Comparison of ENCODE assay signal across 21 cellular contexts in the genomic region with DNA sequence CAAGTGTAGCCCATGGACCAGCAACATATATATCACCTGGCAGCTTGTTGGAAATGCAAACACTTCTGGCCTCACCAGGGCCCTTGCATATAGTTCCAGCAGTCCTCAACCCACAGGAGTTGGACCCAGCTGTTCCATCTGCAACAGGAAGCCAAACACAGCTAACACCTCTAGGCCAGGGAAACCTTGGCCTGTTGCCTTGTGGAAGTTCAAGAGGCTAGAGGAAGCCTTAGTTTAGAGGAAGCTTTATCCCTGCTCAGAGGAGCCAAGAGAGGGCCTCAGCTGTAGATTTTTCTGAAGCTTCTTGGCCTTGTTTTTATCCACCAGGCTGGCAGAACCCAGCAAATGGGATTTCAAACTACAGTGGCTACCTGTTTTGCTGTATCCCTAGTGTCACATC. TPM values are rescaled to one million over a fixed set of nuclear protein-coding genes. Genes with fewer than 3 reads are reported as not detected.
A peak's percentile ranks its signal among the peaks of the same experiment; 100 is the strongest.
DNase-seq lines count a peak whose midpoint lies in the region; TF ChIP-seq lines count a peak whose summit lies in the region.
"Had no signal": no experiment of that assay in that cellular context is flagged by ENCODE, and none has a peak within 500 bp of the region (broad histone marks: within the 10 kb centered on the region; RNA-seq: fewer than 3 reads in every experiment).

No MANE protein-coding gene starts in this region.

- no peak overlapping the region for H3K4ac ChIP-seq in mesendoderm (ENCODE audit: low read depth, low read length)

- H3K4me1 ChIP-seq in adrenal gland (replicated peaks in 1 of 2), result peaks cover 0 to 17% of the 10 kb centered on the region in 2 donors
- peaks cover 12% of the 10 kb centered on the region for H3K4me1 ChIP-seq in mesendoderm (ENCODE audit: control insufficient read depth, low read depth, low read length)
- H3K4me1 ChIP-seq: uterus had no signal

- H2AK5ac ChIP-seq in mesendoderm (ENCODE audit: low read length), result no peak overlapping the region

- H2BK15ac ChIP-seq in mesendoderm (replicated peaks; ENCODE audit: low read depth), result no peak overlapping the region

- H3K27ac ChIP-seq in adrenal gland, result peak overlapping the region in 1 of 5 donors; percentile 36
- no peak overlapping the region for H3K27ac ChIP-seq in mesendoderm (ENCODE audit: low read depth, low read length)
- no peak overlapping the region for H3K27ac ChIP-seq in coronary artery
- H3K27ac ChIP-seq: 22Rv1, neutrophil, uterus had no signal

- H3K18ac ChIP-seq in mesendoderm (ENCODE audit: low read length), result no peak overlapping the region

- H3K9ac ChIP-seq in mesendoderm (ENCODE audit: low read length), result no peak overlapping the region

- H3K56ac ChIP-seq in mesendoderm (ENCODE audit: low read length), result peak overlapping the region; percentile 17

- no peak overlapping the region for H3K23ac ChIP-seq in mesendoderm (ENCODE audit: low read length)

- TF ChIP-seq CTCF in adrenal gland (IDR thresholded peaks at IDR 0.05) (no peak), coronary artery (IDR thresholded peaks at IDR 0.05) (no peak)

- TF ChIP-seq POLR2A in adrenal gland (IDR thresholded peaks at IDR 0.05), result no peak

- intact Hi-C loops in adrenal gland (cut with DNase I), result no loop called here

- no peak overlapping the region for H3K4me2 ChIP-seq in mesendoderm (ENCODE audit: low read length)

- H2BK120ac ChIP-seq in mesendoderm (ENCODE audit: low read depth, low read length), result no peak overlapping the region

- no peak overlapping the region for H2BK5ac ChIP-seq in mesendoderm (ENCODE audit: low read length)

- no peaks in the 10 kb centered on the region for H3K79me2 ChIP-seq in mesendoderm (ENCODE audit: control insufficient read depth, insufficient read depth, low read length)

- no peak overlapping the region for H4K8ac ChIP-seq in mesendoderm (ENCODE audit: low read depth, low read length)

- no peak overlapping the region for H3K4me3 ChIP-seq in adrenal gland
- no peak overlapping the region for H3K4me3 ChIP-seq in mesendoderm (ENCODE audit: low read length)
- no peak overlapping the region for H3K4me3 ChIP-seq in coronary artery
- H3K4me3 ChIP-seq: lung, uterus had no signal

- H3K36me3 ChIP-seq in adrenal gland (replicated peaks in 1 of 2), result no peaks in the 10 kb centered on the region
- H3K36me3 ChIP-seq in mesendoderm (ENCODE audit: control insufficient read depth, insufficient read depth, low read length), result no peaks in the 10 kb centered on the region
- H3K36me3 ChIP-seq: neutrophil, uterus had no signal

- DNase-seq in DMS79 treated with DMSO at 0.1 percent for 48 hours (lab: John Stamatoyannopoulos, UW) (peak; percentile 23), DMS79 (lab: John Stamatoyannopoulos, UW) (no peak), NCI-H2029 (lab: John Stamatoyannopoulos, UW) (peak; percentile 74), adrenal gland (peak in 5 of 7 donors; percentile 21 to 70 (median 35)), mesendoderm (no peak), T-helper 9 cell (no peak), coronary artery (ENCODE audit: low spot score) (no peak)
- no peak for DNase-seq in stimulated activated CD4-positive, alpha-beta T cell treated with anti-CD3 and anti-CD28 coated beads, Interleukin-12 subunit alpha, Interleukin-12 subunit beta, amount 100 ng/mL, for 4 hours
- DNase-seq: activated CD4-positive, alpha-beta T cell treated with anti-CD3 and anti-CD28 coated beads for 36 hours; activated CD8-positive, alpha-beta memory T cell treated with anti-CD3 and anti-CD28 coated beads, Interleukin-2, amount 10 ng/mL, durations not matched to agents 7 days and 5 days; AML-193; CD8-positive, alpha-beta memory T cell; HFFc6; NCI-H1436 treated with DMSO at 0.1 percent for 48 hours; NCI-H526 treated with DMSO at 0.1 percent for 48 hours; stimulated activated CD4-positive, alpha-beta T cell treated with anti-CD3 and anti-CD28 coated beads, Interleukin-15, amount 100 ng/mL, for 24 hours; T-cell had no signal

- no peaks in the 10 kb centered on the region for H3K79me1 ChIP-seq in mesendoderm (ENCODE audit: low read length)

- H3K27me3 ChIP-seq in adrenal gland (no peaks in the 10 kb centered on the region), mesendoderm (ENCODE audit: insufficient read depth, low read length, poor library complexity) (no peaks in the 10 kb centered on the region)
- H3K27me3 ChIP-seq: neutrophil, uterus had no signal

- no peaks in the 10 kb centered on the region for H3K9me3 ChIP-seq in adrenal gland (replicated peaks in 1 of 3)
- H3K9me3 ChIP-seq: neutrophil, uterus had no signal

- H4K5ac ChIP-seq in mesendoderm (ENCODE audit: low read length), result no peak overlapping the region

RNA-seq across cellular contexts. Expression of a gene that starts 11.4 kb away (rescaled TPM):
- total RNA-seq in adrenal gland, result 10 to 100 TPM; 21.3 to 43.9 (median 34.2) TPM
- polyA plus RNA-seq in adrenal gland, result 10 to 100 TPM; 14.1 to 24.1 (median 18.0) TPM
- polyA plus RNA-seq in mesendoderm (2013, experiment 1 of 2), result 2.8 TPM
- polyA plus RNA-seq in mesendoderm (2013, experiment 2 of 2), result 1.1 TPM

Comparison
In these comparisons a context has a peak if more than half of its experiments do, and no peak if none do; other contexts are left out.
1. DNase-seq: peak in DMS79 treated with DMSO at 0.1 percent for 48 hours (single experiment), NCI-H2029 (single experiment) and adrenal gland (5 of 7); none in DMS79 (single experiment), mesendoderm (single experiment), stimulated activated CD4-positive, alpha-beta T cell treated with anti-CD3 and anti-CD28 coated beads, Interleukin-12 subunit alpha, Interleukin-12 subunit beta, amount 100 ng/mL, for 4 hours (single experiment), T-helper 9 cell (single experiment) and coronary artery (single experiment).